ENCODE assay signal across 8 cellular contexts in genomic region chr6:28922004-28922840, GRCh38. TPM values are rescaled to one million over a fixed set of nuclear protein-coding genes. Genes with fewer than 3 reads are reported as not detected.
DNase-seq lines count a peak whose midpoint lies in the region; ATAC-seq and TF ChIP-seq lines count a peak whose summit lies in the region.

No MANE protein-coding gene starts in this region.

- ATAC-seq in HG02973 (IDR thresholded peaks at IDR 0.05; ENCODE audit: unreplicated experiment), result no peak
- no peak for ATAC-seq in GM18502 (IDR thresholded peaks at IDR 0.05; ENCODE audit: poor library complexity, unreplicated experiment)

- TF ChIP-seq POLR2A in prostate gland (IDR thresholded peaks at IDR 0.05), result no peak

- peaks cover 28% of the 10 kb centered on the region for H3K36me3 ChIP-seq in ACC112 (ENCODE audit: insufficient read depth, low read length)
- H3K36me3 ChIP-seq in prostate gland, result peaks cover 0 to 5% of the 10 kb centered on the region in 2 donors

- peak overlapping the region; percentile 54 for H3K27ac ChIP-seq in ACC112 (ENCODE audit: low read depth, low read length)
- peak overlapping the region; percentile 93 for H3K27ac ChIP-seq in prostate gland

- 35% methylated on average over 10 of the region's 10 CpGs for WGBS in prostate gland

- peaks cover 57% of the 10 kb centered on the region for H3K79me2 ChIP-seq in ACC112 (ENCODE audit: control insufficient read depth, insufficient read depth, low read length, unreplicated experiment)

- H3K27me3 ChIP-seq in ACC112 (ENCODE audit: insufficient read depth, low read length) (no peaks in the 10 kb centered on the region), prostate gland (replicated peaks; ENCODE audit: insufficient read depth) (no peaks in the 10 kb centered on the region)

- DNase-seq in HFF-Myc (ENCODE audit: extremely low read depth, low read depth), result no peak
- DNase-seq in activated CD4-positive, alpha-beta T cell treated with anti-CD3 and anti-CD28 coated beads, Interleukin-2, amount 50 U/mL, for 4 hours, result peak; percentile 30 to 38
- DNase-seq in fibroblast of villous mesenchyme (ENCODE audit: low read depth), result peak; percentile 51
- no peak for DNase-seq in prostate gland (ENCODE audit: low spot score)
- DNase-seq in NCI-H526 treated with DMSO at 0.1 percent for 48 hours (lab: John Stamatoyannopoulos, UW), result no peak

- peak overlapping the region; percentile 86 for H3K4me3 ChIP-seq in ACC112 (ENCODE audit: low read depth, low read length)
- peak overlapping the region; percentile 95 for H3K4me3 ChIP-seq in HFF-Myc (replicated peaks; ENCODE audit: low read depth, low read length)
- peak overlapping the region; percentile 86 for H3K4me3 ChIP-seq in fibroblast of villous mesenchyme (ENCODE audit: low read depth, low read length)
- peak overlapping the region; percentile 56 to 80 for H3K4me3 ChIP-seq in prostate gland

- intact Hi-C loops in prostate gland (cut with DNase I), result loop anchor here (2.0 kb wide), 1 partner anchor 19 kb away; no protein-coding TSS in a partner anchor

- no peak for TF ChIP-seq CTCF in HFF-Myc (IDR thresholded peaks at IDR 0.05; ENCODE audit: low read depth, low read length, missing control alignments)
- no peak for TF ChIP-seq CTCF in fibroblast of villous mesenchyme (IDR thresholded peaks at IDR 0.05; ENCODE audit: insufficient read depth, low read depth, low read length)
- TF ChIP-seq CTCF in prostate gland (IDR thresholded peaks at IDR 0.05), result no peak

- H3K9me3 ChIP-seq in prostate gland, result no peaks in the 10 kb centered on the region

- H2AFZ ChIP-seq in ACC112 (ENCODE audit: low read length, unreplicated experiment), result peak overlapping the region; percentile 90

- H3K4me1 ChIP-seq in ACC112 (ENCODE audit: control insufficient read depth, insufficient read depth, low read length, unreplicated experiment), result peaks cover 19% of the 10 kb centered on the region
- no peaks in the 10 kb centered on the region for H3K4me1 ChIP-seq in prostate gland (replicated peaks)

RNA-seq across cellular contexts. Expression of gene TRIM27, which starts 1.6 kb away (rescaled TPM):
- 57.0 and 76.9 TPM in 2 replicates for total RNA-seq in fibroblast of villous mesenchyme
- 10 to 100 TPM; 79.2 to 85.7 TPM for total RNA-seq in prostate gland

Comparison
In these comparisons a context has a peak if more than half of its experiments do, and no peak if none do; other contexts are left out.
1. DNase-seq: peak in activated CD4-positive, alpha-beta T cell treated with anti-CD3 and anti-CD28 coated beads, Interleukin-2, amount 50 U/mL, for 4 hours (2 of 2) and fibroblast of villous mesenchyme (single experiment); none in HFF-Myc (single experiment), prostate gland (single experiment) and NCI-H526 treated with DMSO at 0.1 percent for 48 hours (single experiment).
2. Peak in every context shown above with its lines, with median percentiles within 50 percentile points of each other: H3K4me3 ChIP-seq.